In genomic region chr6:84052204-84052882, GRCh38 we compare ENCODE assay signal across 9 cellular contexts. TPM values are rescaled to one million over a fixed set of nuclear protein-coding genes. Genes with fewer than 3 reads are reported as not detected.
A peak's percentile ranks its signal among the peaks of the same experiment; 100 is the strongest.
DNase-seq lines count a peak whose midpoint lies in the region; ATAC-seq, FAIRE-seq and TF ChIP-seq lines count a peak whose summit lies in the region.
"Had no signal": no experiment of that assay in that cellular context is flagged by ENCODE, and none has a peak within 500 bp of the region (broad histone marks: within the 10 kb centered on the region; RNA-seq: fewer than 3 reads in every experiment).

No MANE protein-coding gene starts in this region.

- no peaks in the 10 kb centered on the region for H3K27me3 Mint-ChIP-seq in MCF 10A (ENCODE audit: insufficient read depth, unreplicated experiment)
- H3K27me3 Mint-ChIP-seq: dendritic cell treated with granulocyte-macrophage colony-stimulating factor and Interleukin-4, amounts not matched to agents 40 ng/mL and 50 ng/mL, for 4 days had no signal

- POLR2A ChIA-PET in MCF 10A (lab: Yijun Ruan, JAX): no interaction called here

- no peak overlapping the region for H3K4me3 Mint-ChIP-seq in MCF 10A (ENCODE audit: unreplicated experiment)
- H3K4me3 Mint-ChIP-seq: dendritic cell treated with granulocyte-macrophage colony-stimulating factor and Interleukin-4, amounts not matched to agents 40 ng/mL and 50 ng/mL, for 4 days had no signal

- H3K9me3 ChIP-seq in kidney (ENCODE audit: control insufficient read depth in 1 of 2, low read length in 2 of 2): no peaks in the 10 kb centered on the region

- H3K9me3 Mint-ChIP-seq in MCF 10A (ENCODE audit: unreplicated experiment): no peaks in the 10 kb centered on the region
- H3K9me3 Mint-ChIP-seq: dendritic cell treated with granulocyte-macrophage colony-stimulating factor and Interleukin-4, amounts not matched to agents 40 ng/mL and 50 ng/mL, for 4 days had no signal

- no TSS peak for BruUV-seq in MCF 10A (replicated peaks; lab: Mats Ljungman, UMichigan)

- H3K4me1 ChIP-seq in kidney (ENCODE audit: control insufficient read depth in 1 of 2, insufficient read depth in 1 of 2, low read depth in 1 of 2, low read length in 2 of 2): peaks cover 2 to 5% of the 10 kb centered on the region in 2 donors

- peaks cover 9% of the 10 kb centered on the region for H3K4me1 Mint-ChIP-seq in MCF 10A (ENCODE audit: insufficient read depth, unreplicated experiment)

- no peak overlapping the region for H3K9ac ChIP-seq in kidney (ENCODE audit: low read length in 2 of 2)

- H3K27ac ChIP-seq in kidney (ENCODE audit: low read depth in 2 of 2, low read length in 2 of 2): no peak overlapping the region

- no peak overlapping the region for H3K4me3 ChIP-seq in kidney (ENCODE audit: low read length in 2 of 2)

- intact Hi-C loops in MCF 10A (cut with micrococcal nuclease) (no loop called here), kidney (cut with DNase I) (no loop called here)

- no peaks in the 10 kb centered on the region for H3K36me3 Mint-ChIP-seq in MCF 10A (ENCODE audit: insufficient read depth, unreplicated experiment)

- ATAC-seq in HG02623 (IDR thresholded peaks at IDR 0.05; ENCODE audit: unreplicated experiment) (no peak), GM19452 (IDR thresholded peaks at IDR 0.05; ENCODE audit: unreplicated experiment) (no peak), HG03196 (IDR thresholded peaks at IDR 0.05; ENCODE audit: unreplicated experiment) (no peak)

- CTCF ChIA-PET in MCF 10A (lab: Yijun Ruan, JAX): interaction anchor here (0.6 to 0.9 kb wide), 3 partner anchors 20 to 37 kb away, joined by 3 read pairs; no protein-coding TSS in a partner anchor

- DNase-seq in EH (ENCODE audit: low read depth): peak; percentile 67
- peak; percentile 50 for DNase-seq in NCI-H2107 (lab: John Stamatoyannopoulos, UW)
- peak; percentile 50 for DNase-seq in MCF 10A (ENCODE audit: unreplicated experiment)
- DNase-seq in kidney: peak; percentile 95
- DNase-seq in DMS114 treated with DMSO at 0.1 percent for 48 hours (lab: John Stamatoyannopoulos, UW; ENCODE audit: unreplicated experiment): no peak

- H3K36me3 ChIP-seq in kidney (ENCODE audit: control insufficient read depth in 1 of 2, insufficient read depth in 2 of 2, low read length in 2 of 2): no peaks in the 10 kb centered on the region

- H3K27ac Mint-ChIP-seq in MCF 10A (ENCODE audit: low read depth, unreplicated experiment): peak overlapping the region; percentile 9
- H3K27ac Mint-ChIP-seq: dendritic cell treated with granulocyte-macrophage colony-stimulating factor and Interleukin-4, amounts not matched to agents 40 ng/mL and 50 ng/mL, for 4 days had no signal

- no peak for FAIRE-seq in kidney (lab: Jason Lieb, UNC)

- TF ChIP-seq CTCF in MCF 10A (IDR thresholded peaks at IDR 0.05; ENCODE audit: unreplicated experiment) (no peak), kidney (IDR thresholded peaks at IDR 0.05; ENCODE audit: borderline replicate concordance, extremely low read depth, insufficient read depth) (no peak)

RNA-seq across cellular contexts. Expression of gene MRAP2, which starts 18.8 kb away (rescaled TPM):
- total RNA-seq in MCF 10A (2022) (0.15 and 0.33 TPM in 2 replicates), kidney (5.0 TPM)
- 4.2 TPM for polyA plus RNA-seq in kidney (ENCODE audit: insufficient read depth, low read depth, low replicate concordance)
